ENCODE assay signal across 6 cellular contexts in genomic region chr16:2515180-2515803, GRCh38. TPM values are rescaled to one million over a fixed set of nuclear protein-coding genes. Genes with fewer than 3 reads are reported as not detected.
DNase-seq lines count a peak whose midpoint lies in the region; ATAC-seq lines count a peak whose summit lies in the region.

No MANE protein-coding gene starts in this region.

- ATAC-seq in GM21423 (IDR thresholded peaks at IDR 0.05; ENCODE audit: unreplicated experiment) (no peak), HG02623 (IDR thresholded peaks at IDR 0.05; ENCODE audit: unreplicated experiment) (no peak)

- no peaks in the 10 kb centered on the region for H3K27me3 ChIP-seq in muscle layer of colon (ENCODE audit: control insufficient read depth in 1 of 2, insufficient read depth in 2 of 2, low read length in 2 of 2)

- H3K27ac ChIP-seq in adipose tissue (ENCODE audit: low read depth, low read length) (peak overlapping the region; percentile 98), muscle layer of colon (ENCODE audit: low read depth, low read length) (peak overlapping the region; percentile 90)

- peaks cover 4% of the 10 kb centered on the region for H3K36me3 ChIP-seq in muscle layer of colon (ENCODE audit: insufficient read depth, low read length)

- peaks cover 70% of the 10 kb centered on the region for H3K4me1 ChIP-seq in muscle layer of colon (ENCODE audit: insufficient read depth, low read length)

- H3K9ac ChIP-seq in muscle layer of colon (ENCODE audit: low read length): peak overlapping the region; percentile 99

- DNase-seq in effector CD4-positive, alpha-beta T cell: no peak

- no peaks in the 10 kb centered on the region for H3K9me3 ChIP-seq in muscle layer of colon (ENCODE audit: low read length)

- H3K4me3 ChIP-seq in GM08714 (ENCODE audit: low read length) (peak overlapping the region; percentile 73), muscle layer of colon (ENCODE audit: low read depth in 1 of 2, low read length in 2 of 2) (peak overlapping the region; percentile 90 to 95)

- 15 to 25% (median 21%) methylated on average over 13 of the region's 13 CpGs for WGBS in adipose tissue, 3 donors

RNA-seq across cellular contexts. Expression of gene ATP6V0C, which starts 1.5 kb away (rescaled TPM):
- polyA plus RNA-seq in adipose tissue: 100 to 1,000 TPM in 1 of 3 donors, 10 to 100 TPM in 2; 74.2 to 236 (median 89.1) TPM

RNA-seq across cellular contexts. Expression of gene AMDHD2, which starts 4.9 kb away (rescaled TPM):
- 10 to 100 TPM; 14.6 to 29.5 (median 29.5) TPM for polyA plus RNA-seq in adipose tissue

RNA-seq across cellular contexts. Expression of gene CEMP1, which starts 15.9 kb away (rescaled TPM):
- under 1 TPM; 0.45 to 0.97 (median 0.66) TPM for polyA plus RNA-seq in adipose tissue

RNA-seq across cellular contexts. Expression of gene PDPK1, which starts 22.5 kb away (rescaled TPM):
- 10 to 100 TPM; 10.6 to 19.0 (median 15.0) TPM for polyA plus RNA-seq in adipose tissue

RNA-seq across cellular contexts. Expression of gene TBC1D24, which starts 40.4 kb away (rescaled TPM):
- polyA plus RNA-seq in adipose tissue: 10 to 100 TPM in 1 of 3 donors, 1 to 10 TPM in 2; 6.6 to 11.6 (median 7.8) TPM
